Comparison of ENCODE assay signal across 24 cellular contexts in genomic region chr7:34417781-34418180, GRCh38.
DNase-seq lines count a peak whose midpoint lies in the region; FAIRE-seq and TF ChIP-seq lines count a peak whose summit lies in the region.
"Had no signal": no experiment of that assay in that cellular context is flagged by ENCODE, and none has a peak within 500 bp of the region (broad histone marks: within the 10 kb centered on the region; RNA-seq: fewer than 3 reads in every experiment).

No MANE protein-coding gene starts in this region.

- H4K20me1 ChIP-seq in endothelial cell of umbilical vein (replicated peaks; ENCODE audit: control insufficient read depth, extremely low read depth, insufficient read depth, low read length) = no peaks in the 10 kb centered on the region

- H3K4me1 ChIP-seq in endothelial cell of umbilical vein (ENCODE audit: control insufficient read depth, extremely low read depth, insufficient read depth, low read length) = no peaks in the 10 kb centered on the region
- H3K4me1 ChIP-seq: BE2C had no signal

- no peaks in the 10 kb centered on the region for H3K36me3 ChIP-seq in endothelial cell of umbilical vein (ENCODE audit: control insufficient read depth in 2 of 2, extremely low read depth in 1 of 2, insufficient read depth in 2 of 2, low read length in 2 of 2)
- H3K36me3 ChIP-seq: BE2C had no signal

- dilution Hi-C loops in endothelial cell of umbilical vein (cut with MboI; ENCODE audit: extremely low pct_ligation_motif_present, low sequenced_read_pairs) = no loop called here

- POLR2A ChIA-PET in endothelial cell of umbilical vein (lab: Charles Lee) = no interaction called here

- no peak overlapping the region for H3K9ac ChIP-seq in endothelial cell of umbilical vein (replicated peaks; ENCODE audit: extremely low read depth, insufficient read depth, low read length)

- no peak overlapping the region for H2AFZ ChIP-seq in endothelial cell of umbilical vein (ENCODE audit: low read depth, low read length)
- H2AFZ ChIP-seq: GM23338 had no signal

- no peaks in the 10 kb centered on the region for H3K27me3 ChIP-seq in endothelial cell of umbilical vein (ENCODE audit: control insufficient read depth in 2 of 2, insufficient read depth in 2 of 2, low read length in 2 of 2)
- H3K27me3 ChIP-seq: BE2C had no signal

- FAIRE-seq in H54 (lab: Jason Lieb, UNC) = peak; percentile 61
- no peak for FAIRE-seq in endothelial cell of umbilical vein (lab: Jason Lieb, UNC)
- FAIRE-seq: GM12892, GM18507, HTR-8/SVneo, K562 had no signal

- no peak overlapping the region for H3K27ac ChIP-seq in endothelial cell of umbilical vein (ENCODE audit: insufficient read depth, low read depth, low read length)
- H3K27ac ChIP-seq: 22Rv1 had no signal

- TF ChIP-seq POLR2A in H54 (IDR thresholded peaks at IDR 0.05; ENCODE audit: low read depth, low read length) (no peak), endothelial cell of umbilical vein (IDR thresholded peaks at IDR 0.05; ENCODE audit: low read depth, low read length) (no peak)

- no peaks in the 10 kb centered on the region for H3K79me2 ChIP-seq in endothelial cell of umbilical vein (ENCODE audit: control insufficient read depth, insufficient read depth, low read length)

- in situ Hi-C loops in ACHN (cut with HindIII; ENCODE audit: low pct_ligation_motif_present, low pct_unique_long_range_greater_than_20kb, low sequenced_read_pairs) = no loop called here

- no peaks in the 10 kb centered on the region for H3K9me1 ChIP-seq in endothelial cell of umbilical vein (replicated peaks; ENCODE audit: control insufficient read depth, extremely low read depth, insufficient read depth, low read length)

- no peak for TF ChIP-seq CTCF in endothelial cell of umbilical vein (IDR thresholded peaks at IDR 0.05; ENCODE audit: extremely low read depth in 1 of 2, insufficient read depth in 1 of 2, low read depth in 1 of 2, low read length in 2 of 2)

- CTCF ChIA-PET in endothelial cell of umbilical vein (lab: Charles Lee) = no interaction called here

- peak; percentile 40 for DNase-seq in A172 (ENCODE audit: low spot score)
- DNase-seq in H54 (ENCODE audit: insufficient read length, low spot score) = no peak
- peak; percentile 53 for DNase-seq in M059J (ENCODE audit: low read depth)
- DNase-seq in endothelial cell of umbilical vein (ENCODE audit: low read depth, low spot score) = peak; percentile 19
- DNase-seq in nucleus accumbens (lab: John Stamatoyannopoulos, UW) = no peak
- no peak for DNase-seq in ACHN
- DNase-seq in KG1 (lab: John Stamatoyannopoulos, UW) = no peak
- DNase-seq: BE2C; C1 segment of cervical spinal cord; CD4-positive, CD25-positive, alpha-beta regulatory T cell; CD8-positive, alpha-beta memory T cell; COR-L47; DMS 273 treated with DMSO at 0.1 percent for 48 hours; DMS53; DND-41; GDM1; H9; IMR-90 had no signal

- H3K9me3 ChIP-seq in endothelial cell of umbilical vein (replicated peaks; ENCODE audit: control insufficient read depth, insufficient read depth, low read length) = no peaks in the 10 kb centered on the region
- H3K9me3 ChIP-seq: BE2C had no signal

- intact Hi-C loops in endothelial cell of umbilical vein (cut with micrococcal nuclease) = no loop called here

- no TSS peak for BruUV-seq in endothelial cell of umbilical vein (replicated peaks; lab: Mats Ljungman, UMichigan)

- H3K4me2 ChIP-seq in endothelial cell of umbilical vein (ENCODE audit: insufficient read depth, low read length) = no peak overlapping the region
- H3K4me2 ChIP-seq: GM23338 had no signal

- H3K4me3 ChIP-seq in endothelial cell of umbilical vein (replicated peaks in 1 of 3; ENCODE audit: insufficient read depth in 1 of 3, low read depth in 1 of 3, low read length in 3 of 3) = no peak overlapping the region
- H3K4me3 ChIP-seq: GM23338, K562 had no signal

TF ChIP-seq in endothelial cell of umbilical vein, 7 proteins besides CTCF, POLR2A, EP300 and RAD21:
- TF ChIP-seq FOS (IDR thresholded peaks at IDR 0.05; ENCODE audit: borderline replicate concordance, insufficient read depth, low read length) (no peak), MYC (IDR thresholded peaks at IDR 0.05; ENCODE audit: low read depth, low read length) (no peak), EZH2 (IDR thresholded peaks at IDR 0.05; ENCODE audit: borderline replicate concordance, low read depth, low read length, severe bottlenecking) (no peak), GATA2 (IDR thresholded peaks at IDR 0.05; ENCODE audit: insufficient read depth, insufficient read length, low read depth, low read length) (no peak), JUN (IDR thresholded peaks at IDR 0.05; ENCODE audit: borderline replicate concordance, insufficient read depth, insufficient read length, low read depth) (no peak), POLR2AphosphoS5 (IDR thresholded peaks at IDR 0.05; ENCODE audit: insufficient read depth, low read depth, low read length) (no peak), MAX (IDR thresholded peaks at IDR 0.05; ENCODE audit: insufficient read depth, insufficient read length) (no peak)

Comparison
In these comparisons a context has a peak if more than half of its experiments do, and no peak if none do; other contexts are left out.
1. DNase-seq: peak in A172 (single experiment), M059J (single experiment) and endothelial cell of umbilical vein (single experiment); none in H54 (single experiment), nucleus accumbens (0 of 56), ACHN (single experiment) and KG1 (single experiment).